Comparison of ENCODE assay signal across 1 cellular context in the genomic region with DNA sequence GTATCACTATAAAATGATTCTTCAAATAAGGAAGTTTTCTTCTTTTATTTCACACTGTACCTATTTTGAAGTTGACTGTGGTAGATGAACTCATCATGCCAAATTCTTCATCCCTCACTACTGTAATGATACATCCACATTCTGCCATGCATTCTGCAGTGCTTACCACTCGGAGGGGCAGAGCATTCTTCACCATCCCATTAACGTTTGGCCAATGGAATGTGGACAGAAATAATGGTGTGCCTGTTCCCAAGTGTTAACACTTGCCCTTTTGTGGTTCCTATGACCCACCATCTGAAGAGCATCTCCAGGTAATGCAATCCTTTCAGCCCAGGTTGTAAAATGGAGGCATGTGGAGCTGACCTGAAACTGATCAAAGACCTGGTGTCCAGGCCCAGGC.
TF ChIP-seq lines count a peak whose summit lies in the region.

No MANE protein-coding gene starts in this region.

TF ChIP-seq in GM23338, 12 proteins besides CTCF, POLR2A, EP300 and RAD21:
- TF ChIP-seq, protein P1, sequence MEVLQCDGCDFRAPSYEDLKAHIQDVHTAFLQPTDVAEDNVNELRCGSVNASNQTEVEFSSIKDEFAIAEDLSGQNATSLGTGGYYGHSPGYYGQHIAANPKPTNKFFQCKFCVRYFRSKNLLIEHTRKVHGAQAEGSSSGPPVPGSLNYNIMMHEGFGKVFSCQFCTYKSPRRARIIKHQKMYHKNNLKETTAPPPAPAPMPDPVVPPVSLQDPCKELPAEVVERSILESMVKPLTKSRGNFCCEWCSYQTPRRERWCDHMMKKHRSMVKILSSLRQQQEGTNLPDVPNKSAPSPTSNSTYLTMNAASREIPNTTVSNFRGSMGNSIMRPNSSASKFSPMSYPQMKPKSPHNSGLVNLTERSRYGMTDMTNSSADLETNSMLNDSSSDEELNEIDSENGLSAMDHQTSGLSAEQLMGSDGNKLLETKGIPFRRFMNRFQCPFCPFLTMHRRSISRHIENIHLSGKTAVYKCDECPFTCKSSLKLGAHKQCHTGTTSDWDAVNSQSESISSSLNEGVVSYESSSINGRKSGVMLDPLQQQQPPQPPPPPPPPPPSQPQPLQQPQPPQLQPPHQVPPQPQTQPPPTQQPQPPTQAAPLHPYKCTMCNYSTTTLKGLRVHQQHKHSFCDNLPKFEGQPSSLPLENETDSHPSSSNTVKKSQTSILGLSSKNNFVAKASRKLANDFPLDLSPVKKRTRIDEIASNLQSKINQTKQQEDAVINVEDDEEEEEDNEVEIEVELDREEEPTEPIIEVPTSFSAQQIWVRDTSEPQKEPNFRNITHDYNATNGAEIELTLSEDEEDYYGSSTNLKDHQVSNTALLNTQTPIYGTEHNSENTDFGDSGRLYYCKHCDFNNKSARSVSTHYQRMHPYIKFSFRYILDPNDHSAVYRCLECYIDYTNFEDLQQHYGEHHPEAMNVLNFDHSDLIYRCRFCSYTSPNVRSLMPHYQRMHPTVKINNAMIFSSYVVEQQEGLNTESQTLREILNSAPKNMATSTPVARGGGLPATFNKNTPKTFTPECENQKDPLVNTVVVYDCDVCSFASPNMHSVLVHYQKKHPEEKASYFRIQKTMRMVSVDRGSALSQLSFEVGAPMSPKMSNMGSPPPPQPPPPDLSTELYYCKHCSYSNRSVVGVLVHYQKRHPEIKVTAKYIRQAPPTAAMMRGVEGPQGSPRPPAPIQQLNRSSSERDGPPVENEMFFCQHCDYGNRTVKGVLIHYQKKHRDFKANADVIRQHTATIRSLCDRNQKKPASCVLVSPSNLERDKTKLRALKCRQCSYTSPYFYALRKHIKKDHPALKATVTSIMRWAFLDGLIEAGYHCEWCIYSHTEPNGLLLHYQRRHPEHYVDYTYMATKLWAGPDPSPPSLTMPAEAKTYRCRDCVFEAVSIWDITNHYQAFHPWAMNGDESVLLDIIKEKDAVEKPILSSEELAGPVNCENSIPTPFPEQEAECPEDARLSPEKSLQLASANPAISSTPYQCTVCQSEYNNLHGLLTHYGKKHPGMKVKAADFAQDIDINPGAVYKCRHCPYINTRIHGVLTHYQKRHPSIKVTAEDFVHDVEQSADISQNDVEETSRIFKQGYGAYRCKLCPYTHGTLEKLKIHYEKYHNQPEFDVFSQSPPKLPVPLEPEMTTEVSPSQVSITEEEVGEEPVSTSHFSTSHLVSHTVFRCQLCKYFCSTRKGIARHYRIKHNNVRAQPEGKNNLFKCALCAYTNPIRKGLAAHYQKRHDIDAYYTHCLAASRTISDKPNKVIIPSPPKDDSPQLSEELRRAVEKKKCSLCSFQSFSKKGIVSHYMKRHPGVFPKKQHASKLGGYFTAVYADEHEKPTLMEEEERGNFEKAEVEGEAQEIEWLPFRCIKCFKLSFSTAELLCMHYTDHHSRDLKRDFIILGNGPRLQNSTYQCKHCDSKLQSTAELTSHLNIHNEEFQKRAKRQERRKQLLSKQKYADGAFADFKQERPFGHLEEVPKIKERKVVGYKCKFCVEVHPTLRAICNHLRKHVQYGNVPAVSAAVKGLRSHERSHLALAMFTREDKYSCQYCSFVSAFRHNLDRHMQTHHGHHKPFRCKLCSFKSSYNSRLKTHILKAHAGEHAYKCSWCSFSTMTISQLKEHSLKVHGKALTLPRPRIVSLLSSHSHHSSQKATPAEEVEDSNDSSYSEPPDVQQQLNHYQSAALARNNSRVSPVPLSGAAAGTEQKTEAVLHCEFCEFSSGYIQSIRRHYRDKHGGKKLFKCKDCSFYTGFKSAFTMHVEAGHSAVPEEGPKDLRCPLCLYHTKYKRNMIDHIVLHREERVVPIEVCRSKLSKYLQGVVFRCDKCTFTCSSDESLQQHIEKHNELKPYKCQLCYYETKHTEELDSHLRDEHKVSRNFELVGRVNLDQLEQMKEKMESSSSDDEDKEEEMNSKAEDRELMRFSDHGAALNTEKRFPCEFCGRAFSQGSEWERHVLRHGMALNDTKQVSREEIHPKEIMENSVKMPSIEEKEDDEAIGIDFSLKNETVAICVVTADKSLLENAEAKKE (CRISPR knock-in tag; IDR thresholded peaks at IDR 0.05): no peak
- no peak for TF ChIP-seq NANOG (IDR thresholded peaks at IDR 0.05; ENCODE audit: borderline replicate concordance)
- no peak for TF ChIP-seq ZNF114 (CRISPR knock-in tag; IDR thresholded peaks at IDR 0.05)
- TF ChIP-seq CREB1 (CRISPR knock-in tag; IDR thresholded peaks at IDR 0.05; ENCODE audit: low read depth): no peak
- TF ChIP-seq EZH2 (IDR thresholded peaks at IDR 0.05; ENCODE audit: low read depth, unreplicated experiment): no peak
- TF ChIP-seq, protein P2, sequence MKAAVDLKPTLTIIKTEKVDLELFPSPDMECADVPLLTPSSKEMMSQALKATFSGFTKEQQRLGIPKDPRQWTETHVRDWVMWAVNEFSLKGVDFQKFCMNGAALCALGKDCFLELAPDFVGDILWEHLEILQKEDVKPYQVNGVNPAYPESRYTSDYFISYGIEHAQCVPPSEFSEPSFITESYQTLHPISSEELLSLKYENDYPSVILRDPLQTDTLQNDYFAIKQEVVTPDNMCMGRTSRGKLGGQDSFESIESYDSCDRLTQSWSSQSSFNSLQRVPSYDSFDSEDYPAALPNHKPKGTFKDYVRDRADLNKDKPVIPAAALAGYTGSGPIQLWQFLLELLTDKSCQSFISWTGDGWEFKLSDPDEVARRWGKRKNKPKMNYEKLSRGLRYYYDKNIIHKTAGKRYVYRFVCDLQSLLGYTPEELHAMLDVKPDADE (IDR thresholded peaks at IDR 0.05): no peak
- TF ChIP-seq, protein P3, sequence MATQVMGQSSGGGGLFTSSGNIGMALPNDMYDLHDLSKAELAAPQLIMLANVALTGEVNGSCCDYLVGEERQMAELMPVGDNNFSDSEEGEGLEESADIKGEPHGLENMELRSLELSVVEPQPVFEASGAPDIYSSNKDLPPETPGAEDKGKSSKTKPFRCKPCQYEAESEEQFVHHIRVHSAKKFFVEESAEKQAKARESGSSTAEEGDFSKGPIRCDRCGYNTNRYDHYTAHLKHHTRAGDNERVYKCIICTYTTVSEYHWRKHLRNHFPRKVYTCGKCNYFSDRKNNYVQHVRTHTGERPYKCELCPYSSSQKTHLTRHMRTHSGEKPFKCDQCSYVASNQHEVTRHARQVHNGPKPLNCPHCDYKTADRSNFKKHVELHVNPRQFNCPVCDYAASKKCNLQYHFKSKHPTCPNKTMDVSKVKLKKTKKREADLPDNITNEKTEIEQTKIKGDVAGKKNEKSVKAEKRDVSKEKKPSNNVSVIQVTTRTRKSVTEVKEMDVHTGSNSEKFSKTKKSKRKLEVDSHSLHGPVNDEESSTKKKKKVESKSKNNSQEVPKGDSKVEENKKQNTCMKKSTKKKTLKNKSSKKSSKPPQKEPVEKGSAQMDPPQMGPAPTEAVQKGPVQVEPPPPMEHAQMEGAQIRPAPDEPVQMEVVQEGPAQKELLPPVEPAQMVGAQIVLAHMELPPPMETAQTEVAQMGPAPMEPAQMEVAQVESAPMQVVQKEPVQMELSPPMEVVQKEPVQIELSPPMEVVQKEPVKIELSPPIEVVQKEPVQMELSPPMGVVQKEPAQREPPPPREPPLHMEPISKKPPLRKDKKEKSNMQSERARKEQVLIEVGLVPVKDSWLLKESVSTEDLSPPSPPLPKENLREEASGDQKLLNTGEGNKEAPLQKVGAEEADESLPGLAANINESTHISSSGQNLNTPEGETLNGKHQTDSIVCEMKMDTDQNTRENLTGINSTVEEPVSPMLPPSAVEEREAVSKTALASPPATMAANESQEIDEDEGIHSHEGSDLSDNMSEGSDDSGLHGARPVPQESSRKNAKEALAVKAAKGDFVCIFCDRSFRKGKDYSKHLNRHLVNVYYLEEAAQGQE (IDR thresholded peaks at IDR 0.05; ENCODE audit: unreplicated experiment): no peak
- TF ChIP-seq POLR2AphosphoS5 (IDR thresholded peaks at IDR 0.05; ENCODE audit: low read depth): no peak
- no peak for TF ChIP-seq STAT1 (IDR thresholded peaks at IDR 0.05; ENCODE audit: unreplicated experiment)
- TF ChIP-seq ZNF331 (CRISPR knock-in tag; IDR thresholded peaks at IDR 0.05; ENCODE audit: low read depth): no peak
- no peak for TF ChIP-seq EZH2phosphoT487 (IDR thresholded peaks at IDR 0.05; ENCODE audit: unreplicated experiment)
- no peak for TF ChIP-seq JUNB (IDR thresholded peaks at IDR 0.05; ENCODE audit: unreplicated experiment)
